Comparison of ENCODE assay signal across 1 cellular context in the genomic region with DNA sequence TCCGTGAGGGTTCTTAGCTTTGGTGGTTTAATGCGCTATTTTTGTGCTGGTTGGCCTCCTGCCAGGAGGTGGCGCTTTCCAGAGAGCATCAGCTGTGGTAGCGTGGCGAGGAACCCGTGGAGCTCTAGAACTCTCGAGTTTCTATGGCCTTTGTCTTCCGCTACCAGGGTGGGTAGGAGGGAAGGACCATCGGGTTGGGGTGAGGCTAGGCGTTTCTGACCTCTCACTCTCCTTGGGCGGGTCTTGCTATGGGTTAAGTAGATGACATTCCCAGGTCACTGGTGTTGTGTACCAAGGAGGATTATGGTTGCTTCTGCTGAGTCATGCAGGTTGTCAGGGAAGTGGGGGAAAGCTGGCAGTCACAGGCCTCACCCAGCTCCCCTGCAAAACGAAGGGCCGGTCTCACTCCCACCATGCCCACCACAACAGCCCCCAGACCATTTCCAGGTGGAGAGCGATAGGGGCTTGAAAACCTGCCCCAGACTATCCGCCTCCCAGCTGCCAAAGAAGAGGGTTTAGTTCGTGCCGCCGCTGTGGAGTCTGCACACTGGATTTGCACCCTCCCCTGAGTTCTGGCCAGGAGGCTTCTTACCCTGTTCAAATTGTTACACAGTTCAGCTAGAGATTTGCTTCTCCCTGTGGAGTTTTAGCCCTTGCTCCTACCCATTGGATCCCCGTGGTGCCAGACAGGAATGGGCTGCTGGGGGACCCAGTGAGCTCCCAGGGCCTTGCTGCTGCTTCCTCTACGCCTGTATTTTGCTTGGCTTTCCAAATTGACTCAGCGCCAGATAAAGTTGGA.
TF ChIP-seq lines count a peak whose summit lies in the region.

No MANE protein-coding gene starts in this region.

TF ChIP-seq in K562, 482 proteins besides CTCF, POLR2A, EP300 and RAD21 (continues in another document):
- TF ChIP-seq, protein P1, sequence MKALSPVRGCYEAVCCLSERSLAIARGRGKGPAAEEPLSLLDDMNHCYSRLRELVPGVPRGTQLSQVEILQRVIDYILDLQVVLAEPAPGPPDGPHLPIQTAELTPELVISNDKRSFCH (CRISPR knock-in tag; IDR thresholded peaks at IDR 0.05): no peak
- TF ChIP-seq, protein P1 (tag; IDR thresholded peaks at IDR 0.05): 0 out of 2 replicates have a peak, but pooled peaks have one; percentile 22
- TF ChIP-seq FOS (IDR thresholded peaks at IDR 0.05; ENCODE audit: extremely low read depth, insufficient read length): no peak
- 0 out of 2 replicates have a peak, but pooled peaks have one; percentile 21 for TF ChIP-seq FOSL1 (tag; conservative IDR thresholded peaks at IDR 0.05)
- TF ChIP-seq L3MBTL2 (IDR thresholded peaks at IDR 0.05): peak; percentile 51; the same call in 1 of the 2 replicates
- TF ChIP-seq FUS (optimal IDR thresholded peaks at IDR 0.05; ENCODE audit: low read depth, low read length): no peak
- peak; percentile 54; the same call in 1 of the 2 replicates for TF ChIP-seq MTA3 (IDR thresholded peaks at IDR 0.05; ENCODE audit: borderline replicate concordance)
- TF ChIP-seq ZBTB33 (CRISPR knock-in tag; IDR thresholded peaks at IDR 0.05): peak; percentile 81
- no peak for TF ChIP-seq ZNF655 (CRISPR knock-in tag; IDR thresholded peaks at IDR 0.05)
- TF ChIP-seq SNIP1 (IDR thresholded peaks at IDR 0.05; ENCODE audit: low read depth): peak; percentile 85
- TF ChIP-seq, protein P2, sequence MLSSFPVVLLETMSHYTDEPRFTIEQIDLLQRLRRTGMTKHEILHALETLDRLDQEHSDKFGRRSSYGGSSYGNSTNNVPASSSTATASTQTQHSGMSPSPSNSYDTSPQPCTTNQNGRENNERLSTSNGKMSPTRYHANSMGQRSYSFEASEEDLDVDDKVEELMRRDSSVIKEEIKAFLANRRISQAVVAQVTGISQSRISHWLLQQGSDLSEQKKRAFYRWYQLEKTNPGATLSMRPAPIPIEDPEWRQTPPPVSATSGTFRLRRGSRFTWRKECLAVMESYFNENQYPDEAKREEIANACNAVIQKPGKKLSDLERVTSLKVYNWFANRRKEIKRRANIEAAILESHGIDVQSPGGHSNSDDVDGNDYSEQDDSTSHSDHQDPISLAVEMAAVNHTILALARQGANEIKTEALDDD (IDR thresholded peaks at IDR 0.05): peak; percentile 52; the same call in 1 of the 2 replicates
- peak; percentile 90 for TF ChIP-seq NFE2L1 (tag; IDR thresholded peaks at IDR 0.05; ENCODE audit: borderline replicate concordance, low read depth)
- TF ChIP-seq TSHZ1 (CRISPR knock-in tag; IDR thresholded peaks at IDR 0.05): no peak
- TF ChIP-seq, protein P3, sequence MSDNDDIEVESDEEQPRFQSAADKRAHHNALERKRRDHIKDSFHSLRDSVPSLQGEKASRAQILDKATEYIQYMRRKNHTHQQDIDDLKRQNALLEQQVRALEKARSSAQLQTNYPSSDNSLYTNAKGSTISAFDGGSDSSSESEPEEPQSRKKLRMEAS (CRISPR knock-in tag; IDR thresholded peaks at IDR 0.05): peak; percentile 49; the same call in 1 of the 2 replicates
- 0 out of 2 replicates have a peak, but pooled peaks have one; percentile 29 for TF ChIP-seq TARDBP (IDR thresholded peaks at IDR 0.05)
- TF ChIP-seq FOXK2 (conservative IDR thresholded peaks at IDR 0.05 in 1 of 2, IDR thresholded peaks at IDR 0.05 in 1 of 2; ENCODE audit: low read depth in 2 of 2): peak; percentile 50 to 58; a peak in 2 of 4 replicates
- peak; percentile 23 for TF ChIP-seq CTCFL (IDR thresholded peaks at IDR 0.05; ENCODE audit: borderline replicate concordance, insufficient read depth, low read depth, low read length, poor library complexity, severe bottlenecking)
- peak; percentile 57; the same call in 1 of the 2 replicates for TF ChIP-seq MYC (IDR thresholded peaks at IDR 0.05; ENCODE audit: low read depth, low read length)
- no peak for TF ChIP-seq MYC (CRISPR knock-in tag; IDR thresholded peaks at IDR 0.05; ENCODE audit: borderline replicate concordance, low read depth)
- no peak for TF ChIP-seq ZNF740 (CRISPR knock-in tag; IDR thresholded peaks at IDR 0.05)
- TF ChIP-seq ZNF740 (tag; IDR thresholded peaks at IDR 0.05): no peak
- peak; percentile 44; the same call in 1 of the 2 replicates for TF ChIP-seq RB1 (IDR thresholded peaks at IDR 0.05; ENCODE audit: low read depth)
- no peak for TF ChIP-seq SREBF1 (IDR thresholded peaks at IDR 0.05; ENCODE audit: borderline replicate concordance, low read depth, low read length)
- TF ChIP-seq PML (IDR thresholded peaks at IDR 0.05; ENCODE audit: low read length): 0 out of 2 replicates have a peak, but pooled peaks have one; percentile 35
- TF ChIP-seq MNT (conservative IDR thresholded peaks at IDR 0.05): peak; percentile 63 to 81
- peak; percentile 76 for TF ChIP-seq PRDM10 (IDR thresholded peaks at IDR 0.05; ENCODE audit: partially characterized antibody)
- TF ChIP-seq ESRRA (IDR thresholded peaks at IDR 0.05; ENCODE audit: borderline replicate concordance, low read depth): peak; percentile 93
- 0 out of 2 replicates have a peak, but pooled peaks have one; percentile 48 for TF ChIP-seq SMARCE1 (IDR thresholded peaks at IDR 0.05)
- TF ChIP-seq, protein P4, sequence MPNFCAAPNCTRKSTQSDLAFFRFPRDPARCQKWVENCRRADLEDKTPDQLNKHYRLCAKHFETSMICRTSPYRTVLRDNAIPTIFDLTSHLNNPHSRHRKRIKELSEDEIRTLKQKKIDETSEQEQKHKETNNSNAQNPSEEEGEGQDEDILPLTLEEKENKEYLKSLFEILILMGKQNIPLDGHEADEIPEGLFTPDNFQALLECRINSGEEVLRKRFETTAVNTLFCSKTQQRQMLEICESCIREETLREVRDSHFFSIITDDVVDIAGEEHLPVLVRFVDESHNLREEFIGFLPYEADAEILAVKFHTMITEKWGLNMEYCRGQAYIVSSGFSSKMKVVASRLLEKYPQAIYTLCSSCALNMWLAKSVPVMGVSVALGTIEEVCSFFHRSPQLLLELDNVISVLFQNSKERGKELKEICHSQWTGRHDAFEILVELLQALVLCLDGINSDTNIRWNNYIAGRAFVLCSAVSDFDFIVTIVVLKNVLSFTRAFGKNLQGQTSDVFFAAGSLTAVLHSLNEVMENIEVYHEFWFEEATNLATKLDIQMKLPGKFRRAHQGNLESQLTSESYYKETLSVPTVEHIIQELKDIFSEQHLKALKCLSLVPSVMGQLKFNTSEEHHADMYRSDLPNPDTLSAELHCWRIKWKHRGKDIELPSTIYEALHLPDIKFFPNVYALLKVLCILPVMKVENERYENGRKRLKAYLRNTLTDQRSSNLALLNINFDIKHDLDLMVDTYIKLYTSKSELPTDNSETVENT (CRISPR knock-in tag; IDR thresholded peaks at IDR 0.05): peak; percentile 78; the same call in 1 of the 2 replicates
- TF ChIP-seq ZSCAN32 (CRISPR knock-in tag; IDR thresholded peaks at IDR 0.05): no peak
- peak; percentile 98 for TF ChIP-seq MAFG (tag; conservative IDR thresholded peaks at IDR 0.05)
